17 cellular contexts compared by ENCODE assay signal in the genomic region with DNA sequence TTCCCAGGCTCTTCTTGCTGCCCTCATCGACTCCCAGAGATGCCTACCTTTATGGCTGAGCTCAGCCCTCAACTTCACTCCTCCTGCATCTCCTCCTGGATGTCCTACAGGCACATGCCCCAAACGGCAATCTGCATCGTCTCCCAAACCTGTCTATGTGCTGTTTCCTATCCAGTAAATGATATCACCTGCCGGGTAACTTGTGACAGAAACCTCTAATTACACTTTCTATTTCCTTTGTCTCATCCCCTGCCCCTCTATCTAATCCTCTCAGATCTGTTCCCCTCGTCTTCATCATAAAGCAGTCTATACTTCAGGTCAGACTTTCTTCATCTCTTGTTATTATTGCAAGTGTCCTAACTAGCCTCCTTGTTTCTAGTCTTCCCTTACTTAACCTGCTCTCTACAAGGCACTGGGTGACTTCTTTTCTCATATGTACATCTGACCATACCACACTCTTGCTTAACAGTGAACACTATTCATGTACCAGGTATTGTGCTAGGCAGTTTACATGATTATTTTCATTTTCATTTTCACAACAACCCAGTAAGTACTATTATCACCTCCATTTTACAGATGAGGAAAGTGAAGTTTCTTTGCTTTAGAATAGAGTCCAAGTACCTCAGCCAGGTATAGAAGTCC. TPM values are rescaled to one million over a fixed set of nuclear protein-coding genes. Genes with fewer than 3 reads are reported as not detected.
DNase-seq lines count a peak whose midpoint lies in the region; ATAC-seq and TF ChIP-seq lines count a peak whose summit lies in the region.
"Had no signal": no experiment of that assay in that cellular context is flagged by ENCODE, and none has a peak within 500 bp of the region (broad histone marks: within the 10 kb centered on the region; RNA-seq: fewer than 3 reads in every experiment).

No MANE protein-coding gene starts in this region.

- H4K20me1 ChIP-seq in OCI-LY7 (ENCODE audit: insufficient read depth, low read length) = no peaks in the 10 kb centered on the region

- ATAC-seq in activated T-cell treated with anti-CD3 and anti-CD28 coated beads, Interleukin-2, amount 50 U/mL, for 72 hours (replicated peaks in 1 of 2) = peak; percentile 72 to 77
- peak; percentile 31 for ATAC-seq in activated naive CD8-positive, alpha-beta T cell treated with anti-CD3 and anti-CD28 coated beads, Interleukin-2, amount 50 U/mL, for 24 hours
- ATAC-seq in stimulated activated effector memory CD8-positive, alpha-beta T cell treated with anti-CD3 and anti-CD28 coated beads, Interleukin-12 subunit alpha, Interleukin-12 subunit beta, amount 100 ng/mL, for 72 hours = peak; percentile 75
- ATAC-seq: foreskin keratinocyte had no signal

- H3K9me3 Mint-ChIP-seq in activated T-cell treated with anti-CD3 and anti-CD28 coated beads, Interleukin-2, amount 50 U/mL, for 72 hours = no peaks in the 10 kb centered on the region
- no peaks in the 10 kb centered on the region for H3K9me3 Mint-ChIP-seq in activated naive CD8-positive, alpha-beta T cell treated with anti-CD3 and anti-CD28 coated beads, Interleukin-2, amount 50 U/mL, for 24 hours
- H3K9me3 Mint-ChIP-seq in stimulated activated effector memory CD8-positive, alpha-beta T cell treated with anti-CD3 and anti-CD28 coated beads, Interleukin-12 subunit alpha, Interleukin-12 subunit beta, amount 100 ng/mL, for 72 hours = no peaks in the 10 kb centered on the region
- H3K9me3 Mint-ChIP-seq: memory B cell had no signal

- no peaks in the 10 kb centered on the region for H3K9me2 ChIP-seq in OCI-LY7 (ENCODE audit: insufficient read depth, low read length)

- no peaks in the 10 kb centered on the region for H3K4me1 ChIP-seq in OCI-LY7 (ENCODE audit: insufficient read depth, low read length, poor library complexity, severe bottlenecking)

- peak overlapping the region; percentile 61 to 69 for H3K4me3 Mint-ChIP-seq in activated T-cell treated with anti-CD3 and anti-CD28 coated beads, Interleukin-2, amount 50 U/mL, for 72 hours
- H3K4me3 Mint-ChIP-seq in activated naive CD8-positive, alpha-beta T cell treated with anti-CD3 and anti-CD28 coated beads, Interleukin-2, amount 50 U/mL, for 24 hours = peak overlapping the region; percentile 0
- H3K4me3 Mint-ChIP-seq in stimulated activated effector memory CD8-positive, alpha-beta T cell treated with anti-CD3 and anti-CD28 coated beads, Interleukin-12 subunit alpha, Interleukin-12 subunit beta, amount 100 ng/mL, for 72 hours = peak overlapping the region; percentile 57
- H3K4me3 Mint-ChIP-seq: memory B cell had no signal

- no peaks in the 10 kb centered on the region for H3K9me3 ChIP-seq in OCI-LY7 (ENCODE audit: low read length)
- H3K9me3 ChIP-seq: neutrophil had no signal

- peaks cover 34% of the 10 kb centered on the region for H3K36me3 ChIP-seq in OCI-LY7 (ENCODE audit: insufficient read depth, low read length)

- no peak overlapping the region for H3K4me2 ChIP-seq in OCI-LY7 (ENCODE audit: low read length)

- H3K27ac Mint-ChIP-seq in activated T-cell treated with anti-CD3 and anti-CD28 coated beads, Interleukin-2, amount 50 U/mL, for 72 hours = peak overlapping the region; percentile 79
- H3K27ac Mint-ChIP-seq in activated naive CD8-positive, alpha-beta T cell treated with anti-CD3 and anti-CD28 coated beads, Interleukin-2, amount 50 U/mL, for 24 hours = peak overlapping the region; percentile 15
- H3K27ac Mint-ChIP-seq in stimulated activated effector memory CD8-positive, alpha-beta T cell treated with anti-CD3 and anti-CD28 coated beads, Interleukin-12 subunit alpha, Interleukin-12 subunit beta, amount 100 ng/mL, for 72 hours = peak overlapping the region; percentile 68

- no peak for TF ChIP-seq CTCF in OCI-LY7 (conservative IDR thresholded peaks at IDR 0.05; ENCODE audit: low read length)

- H3K79me2 ChIP-seq in OCI-LY7 (ENCODE audit: insufficient read depth, low read depth, low read length) = no peaks in the 10 kb centered on the region

- CTCF ChIA-PET in OCI-LY7 (lab: Charles Lee; ENCODE audit: unreplicated experiment) = no interaction called here

- H3K4me3 ChIP-seq in OCI-LY7 (ENCODE audit: low read depth, low read length, poor library complexity, severe bottlenecking) = no peak overlapping the region

- DNase-seq in activated T-cell treated with anti-CD3 and anti-CD28 coated beads, Interleukin-2, amount 50 U/mL, for 72 hours = no peak
- no peak for DNase-seq in activated T-cell treated with anti-CD3 and anti-CD28 coated beads, Interleukin-2, amount 50 U/mL, for 1 hour
- DNase-seq in OCI-M1 (lab: John Stamatoyannopoulos, UW) = peak; percentile 50
- no peak for DNase-seq in activated naive CD8-positive, alpha-beta T cell treated with anti-CD3 and anti-CD28 coated beads, Interleukin-2, amount 50 U/mL, for 24 hours
- DNase-seq in stimulated activated effector memory CD8-positive, alpha-beta T cell treated with anti-CD3 and anti-CD28 coated beads, Interleukin-12 subunit alpha, Interleukin-12 subunit beta, amount 100 ng/mL, for 72 hours (ENCODE audit: low spot score in 2 of 2) = no peak
- DNase-seq in NCI-H146 treated with DMSO at 0.1 percent for 48 hours (lab: John Stamatoyannopoulos, UW; ENCODE audit: unreplicated experiment) = no peak
- no peak for DNase-seq in OCI-LY7 (ENCODE audit: low spot score)
- no peak for DNase-seq in stimulated activated naive CD4-positive, alpha-beta T cell (lab: John Stamatoyannopoulos, UW)
- DNase-seq: DND-41, foreskin keratinocyte, kidney glomerular epithelial cell, NCI-H1436 treated with DMSO at 0.1 percent for 48 hours, NCI-H345, retina had no signal

- no TSS peak for BruUV-seq in OCI-LY7 (replicated peaks; lab: Mats Ljungman, UMichigan)

- intact Hi-C loops in OCI-LY7 (cut with micrococcal nuclease; ENCODE audit: unreplicated experiment) = loop anchor here (5.0 kb wide), 1 partner anchor 68 kb away; no protein-coding TSS in a partner anchor

- POLR2A ChIA-PET in OCI-LY7 (lab: Charles Lee) = no interaction called here

- H2AFZ ChIP-seq in OCI-LY7 (ENCODE audit: low read length) = no peak overlapping the region

- H3K4me1 Mint-ChIP-seq in activated T-cell treated with anti-CD3 and anti-CD28 coated beads, Interleukin-2, amount 50 U/mL, for 72 hours (ENCODE audit: low read depth) = peaks cover 48% of the 10 kb centered on the region
- peaks cover 40% of the 10 kb centered on the region for H3K4me1 Mint-ChIP-seq in activated naive CD8-positive, alpha-beta T cell treated with anti-CD3 and anti-CD28 coated beads, Interleukin-2, amount 50 U/mL, for 24 hours
- H3K4me1 Mint-ChIP-seq in stimulated activated effector memory CD8-positive, alpha-beta T cell treated with anti-CD3 and anti-CD28 coated beads, Interleukin-12 subunit alpha, Interleukin-12 subunit beta, amount 100 ng/mL, for 72 hours = peaks cover 36% of the 10 kb centered on the region

- peaks cover 5% of the 10 kb centered on the region in 2 donors for H3K36me3 Mint-ChIP-seq in activated T-cell treated with anti-CD3 and anti-CD28 coated beads, Interleukin-2, amount 50 U/mL, for 72 hours (ENCODE audit: insufficient read depth in 2 of 2)
- H3K36me3 Mint-ChIP-seq in activated naive CD8-positive, alpha-beta T cell treated with anti-CD3 and anti-CD28 coated beads, Interleukin-2, amount 50 U/mL, for 24 hours (ENCODE audit: low read depth) = peaks cover 19% of the 10 kb centered on the region
- peaks cover 10% of the 10 kb centered on the region for H3K36me3 Mint-ChIP-seq in stimulated activated effector memory CD8-positive, alpha-beta T cell treated with anti-CD3 and anti-CD28 coated beads, Interleukin-12 subunit alpha, Interleukin-12 subunit beta, amount 100 ng/mL, for 72 hours

- no peak overlapping the region for H3K27ac ChIP-seq in OCI-LY7 (ENCODE audit: low read depth, low read length, poor library complexity, severe bottlenecking)
- H3K27ac ChIP-seq: foreskin keratinocyte, neutrophil had no signal

- no peaks in the 10 kb centered on the region for H3K27me3 Mint-ChIP-seq in activated T-cell treated with anti-CD3 and anti-CD28 coated beads, Interleukin-2, amount 50 U/mL, for 72 hours (ENCODE audit: low read depth)
- no peaks in the 10 kb centered on the region for H3K27me3 Mint-ChIP-seq in activated naive CD8-positive, alpha-beta T cell treated with anti-CD3 and anti-CD28 coated beads, Interleukin-2, amount 50 U/mL, for 24 hours
- H3K27me3 Mint-ChIP-seq: memory B cell had no signal

RNA-seq across cellular contexts. Expression of a gene that starts 21.9 kb away (rescaled TPM):
- total RNA-seq in activated T-cell treated with anti-CD3 and anti-CD28 coated beads, Interleukin-2, amount 50 U/mL, for 72 hours = 1 to 10 TPM; 3.7 to 5.4 TPM
- 1.5 and 3.2 TPM in 2 replicates for total RNA-seq in OCI-LY7 (2014; rRNA removed; shearing (Covaris generic))
- total RNA-seq in OCI-LY7 (2022) = 1.8 and 2.4 TPM in 2 replicates
- total RNA-seq: H4 had no signal

RNA-seq across cellular contexts. Expression of a gene that starts 48.1 kb away (rescaled TPM):
- 100 to 1,000 TPM; 152 to 198 TPM for total RNA-seq in activated T-cell treated with anti-CD3 and anti-CD28 coated beads, Interleukin-2, amount 50 U/mL, for 72 hours
- total RNA-seq in OCI-LY7 (2014; rRNA removed; shearing (Covaris generic)) = 82.7 and 145 TPM in 2 replicates
- total RNA-seq in OCI-LY7 (2022) = 358 and 389 TPM in 2 replicates

Comparison
In these comparisons a context has a peak if more than half of its experiments do, and no peak if none do; other contexts are left out.
1. H3K27ac Mint-ChIP-seq: peak in every context shown above with its lines; median percentile 79 in activated T-cell treated with anti-CD3 and anti-CD28 coated beads, Interleukin-2, amount 50 U/mL, for 72 hours; 68 in stimulated activated effector memory CD8-positive, alpha-beta T cell treated with anti-CD3 and anti-CD28 coated beads, Interleukin-12 subunit alpha, Interleukin-12 subunit beta, amount 100 ng/mL, for 72 hours; 15 in activated naive CD8-positive, alpha-beta T cell treated with anti-CD3 and anti-CD28 coated beads, Interleukin-2, amount 50 U/mL, for 24 hours.
2. H3K4me3 Mint-ChIP-seq: peak in every context shown above with its lines; median percentile 65 in activated T-cell treated with anti-CD3 and anti-CD28 coated beads, Interleukin-2, amount 50 U/mL, for 72 hours; 57 in stimulated activated effector memory CD8-positive, alpha-beta T cell treated with anti-CD3 and anti-CD28 coated beads, Interleukin-12 subunit alpha, Interleukin-12 subunit beta, amount 100 ng/mL, for 72 hours; 0 in activated naive CD8-positive, alpha-beta T cell treated with anti-CD3 and anti-CD28 coated beads, Interleukin-2, amount 50 U/mL, for 24 hours.